ENCODE assay signal across 8 cellular contexts in the genomic region with DNA sequence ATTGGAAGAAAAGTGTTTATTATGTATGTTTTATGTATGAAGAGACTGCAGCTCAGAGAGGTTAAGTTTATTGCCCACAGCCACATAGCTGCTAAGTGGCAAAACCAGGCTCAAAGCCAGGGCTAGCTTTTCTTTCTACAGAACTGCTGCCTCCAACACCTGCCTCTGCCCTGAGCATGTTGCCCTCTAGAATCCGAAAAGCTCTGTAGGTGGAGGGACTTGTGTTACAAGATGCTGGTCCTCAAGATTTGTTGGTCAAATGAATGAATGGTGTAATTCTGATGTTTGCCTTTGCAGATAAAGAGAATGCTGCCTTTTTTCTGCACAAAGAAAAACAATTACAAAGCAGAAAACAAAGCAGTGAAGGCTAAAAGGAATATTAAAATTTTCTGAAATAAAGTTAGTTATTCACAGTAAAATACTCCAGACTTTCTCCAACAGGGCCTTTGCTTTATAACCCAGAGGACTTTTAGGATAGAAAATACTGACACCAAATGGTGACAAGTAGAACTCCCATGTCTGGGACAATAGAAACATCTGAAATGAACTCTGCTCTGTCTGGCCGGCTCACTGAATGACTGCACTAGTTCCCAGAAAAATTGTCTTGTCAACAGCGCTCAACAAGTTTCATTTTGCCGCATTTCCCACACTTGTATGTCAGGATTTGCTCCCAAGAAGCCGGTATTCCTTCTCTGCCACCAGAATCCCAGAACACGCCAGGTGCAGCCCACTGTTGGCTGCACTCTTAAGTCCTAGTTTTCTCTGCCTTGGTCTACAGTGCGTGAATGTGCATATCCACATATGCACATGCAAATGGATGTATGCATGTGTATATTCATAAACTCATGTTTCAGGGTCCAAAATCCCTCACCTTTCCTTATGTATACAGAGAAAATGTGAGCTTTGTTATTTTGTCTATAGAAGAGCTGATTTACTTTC. TPM values are rescaled to one million over a fixed set of nuclear protein-coding genes. Genes with fewer than 3 reads are reported as not detected.
DNase-seq lines count a peak whose midpoint lies in the region; ATAC-seq, FAIRE-seq and TF ChIP-seq lines count a peak whose summit lies in the region.

No MANE protein-coding gene starts in this region.

- no peak overlapping the region for H3K9ac ChIP-seq in fibroblast of lung (ENCODE audit: insufficient read depth, low read length)

- peak; percentile 60 for ATAC-seq in GM19035 (IDR thresholded peaks at IDR 0.05; ENCODE audit: unreplicated experiment)
- peak; percentile 88 to 99 (median 96) for ATAC-seq in pancreas

- no peak for FAIRE-seq in D721Med (lab: Jason Lieb, UNC)
- FAIRE-seq in pancreas (lab: Jason Lieb, UNC) = peak; percentile 96

- intact Hi-C loops in pancreas (cut with DNase I) = loop anchor here in 1 of 3 donors (5.0 kb wide), 1 partner anchor 61 kb away; no protein-coding TSS in a partner anchor
- intact Hi-C loops in activated T-helper 2 cell treated with anti-CD3 and anti-CD28 coated beads, Interferon-gamma antibody, Interleukin-2, Interleukin-4, amounts not matched to agents 10 μg/mL and 5 μg/mL and 100 μg/mL, durations not matched to agents 14 hours and 24 hours and 36 hours (cut with micrococcal nuclease) = loop anchor here (1.0 to 5.0 kb wide), 2 partner anchors 64 to 276 kb away; no protein-coding TSS in a partner anchor
- intact Hi-C loops in lower leg skin (cut with DNase I; ENCODE audit: low total_unique reads) = loop anchor here (10.0 kb wide), 1 partner anchor 268 kb away; no protein-coding TSS in a partner anchor

- H2AFZ ChIP-seq in fibroblast of lung (ENCODE audit: low read length) = no peak overlapping the region

- H4K20me1 ChIP-seq in fibroblast of lung (ENCODE audit: control insufficient read depth, extremely low read depth, insufficient read depth, low read length) = no peaks in the 10 kb centered on the region

- TF ChIP-seq POLR2A in lower leg skin (IDR thresholded peaks at IDR 0.05) = no peak

- H3K9me3 ChIP-seq in fibroblast of lung (ENCODE audit: control insufficient read depth, insufficient read depth, low read depth, low read length) (no peaks in the 10 kb centered on the region), pancreas (no peaks in the 10 kb centered on the region)

- H3K36me3 ChIP-seq in fibroblast of lung (ENCODE audit: control insufficient read depth, insufficient read depth, low read length) = no peaks in the 10 kb centered on the region
- H3K36me3 ChIP-seq in pancreas = no peaks in the 10 kb centered on the region

- H3K36me3 Mint-ChIP-seq in activated T-helper 2 cell treated with anti-CD3 and anti-CD28 coated beads, Interferon-gamma antibody, Interleukin-2, Interleukin-4, amounts not matched to agents 10 μg/mL and 5 μg/mL and 100 μg/mL, durations not matched to agents 14 hours and 24 hours and 36 hours (ENCODE audit: low read depth) = no peaks in the 10 kb centered on the region

- no peaks in the 10 kb centered on the region for H3K9me3 Mint-ChIP-seq in activated T-helper 2 cell treated with anti-CD3 and anti-CD28 coated beads, Interferon-gamma antibody, Interleukin-2, Interleukin-4, amounts not matched to agents 10 μg/mL and 5 μg/mL and 100 μg/mL, durations not matched to agents 14 hours and 24 hours and 36 hours

- H3K27me3 ChIP-seq in fibroblast of lung (ENCODE audit: control insufficient read depth, insufficient read depth, low read length) (no peaks in the 10 kb centered on the region), pancreas (no peaks in the 10 kb centered on the region)

- H3K27me3 Mint-ChIP-seq in activated T-helper 2 cell treated with anti-CD3 and anti-CD28 coated beads, Interferon-gamma antibody, Interleukin-2, Interleukin-4, amounts not matched to agents 10 μg/mL and 5 μg/mL and 100 μg/mL, durations not matched to agents 14 hours and 24 hours and 36 hours (ENCODE audit: low read depth) = peaks cover 4% of the 10 kb centered on the region

- no peak overlapping the region for H3K4me3 Mint-ChIP-seq in activated T-helper 2 cell treated with anti-CD3 and anti-CD28 coated beads, Interferon-gamma antibody, Interleukin-2, Interleukin-4, amounts not matched to agents 10 μg/mL and 5 μg/mL and 100 μg/mL, durations not matched to agents 14 hours and 24 hours and 36 hours (ENCODE audit: low read depth)

- no peaks in the 10 kb centered on the region for H3K79me2 ChIP-seq in fibroblast of lung (ENCODE audit: control insufficient read depth, insufficient read depth, low read length)

- no peak overlapping the region for H3K4me2 ChIP-seq in fibroblast of lung (ENCODE audit: extremely low read depth, insufficient read depth, low read length)

- no peak overlapping the region for H3K4me3 ChIP-seq in fibroblast of lung (replicated peaks in 1 of 4; ENCODE audit: control extremely low read depth in 1 of 4, insufficient read depth in 1 of 4, low read depth in 3 of 4, low read length in 4 of 4)
- no peak overlapping the region for H3K4me3 ChIP-seq in pancreas
- H3K4me3 ChIP-seq in lower leg skin (ENCODE audit: low read depth, poor library complexity, severe bottlenecking) = no peak overlapping the region

- 27 to 30% methylated on average over 7 of the region's 7 CpGs for WGBS in pancreas, 2 donors
- 33 to 38% methylated on average over 7 of the region's 7 CpGs for WGBS in lower leg skin, 2 donors

- DNase-seq in D721Med (ENCODE audit: insufficient read length, low spot score) (no peak), HS-5 (ENCODE audit: low read depth) (peak; percentile 15), SHP77 (lab: John Stamatoyannopoulos, UW) (peak; percentile 3 to 38), fibroblast of lung (ENCODE audit: low read depth in 2 of 2) (peak; percentile 27 to 59), pancreas (peak in 1 of 6 donors; percentile 44), lower leg skin (ENCODE audit: low spot score in 2 of 2) (no peak)
- no peak for DNase-seq in activated T-helper 2 cell treated with anti-CD3 and anti-CD28 coated beads, Interferon-gamma antibody, Interleukin-2, Interleukin-4, amounts not matched to agents 10 μg/mL and 5 μg/mL and 100 μg/mL, durations not matched to agents 14 hours and 24 hours and 36 hours (ENCODE audit: low spot score)

- H3K4me1 ChIP-seq in fibroblast of lung (ENCODE audit: control insufficient read depth, extremely low read depth, insufficient read depth, low read length) (no peaks in the 10 kb centered on the region), pancreas (peaks cover 5 to 7% (median 5%) of the 10 kb centered on the region in 3 donors)

- H3K27ac Mint-ChIP-seq in activated T-helper 2 cell treated with anti-CD3 and anti-CD28 coated beads, Interferon-gamma antibody, Interleukin-2, Interleukin-4, amounts not matched to agents 10 μg/mL and 5 μg/mL and 100 μg/mL, durations not matched to agents 14 hours and 24 hours and 36 hours = no peak overlapping the region

- TF ChIP-seq CTCF in D721Med (IDR thresholded peaks at IDR 0.05; ENCODE audit: insufficient read depth, missing control alignments) (peak; percentile 54), fibroblast of lung (conservative IDR thresholded peaks at IDR 0.05 in 1 of 2, IDR thresholded peaks at IDR 0.05 in 1 of 2; ENCODE audit: low read depth in 1 of 2, low read length in 2 of 2) (peak; percentile 48 to 56), pancreas (IDR thresholded peaks at IDR 0.05) (peak in 3 of 4 donors; percentile 43 to 60 (median 46)), lower leg skin (IDR thresholded peaks at IDR 0.05) (peak in 1 of 3 donors; percentile 30)

- no peak overlapping the region for H3K27ac ChIP-seq in fibroblast of lung (ENCODE audit: insufficient read depth, low read length)
- no peak overlapping the region for H3K27ac ChIP-seq in pancreas

- peaks cover 15% of the 10 kb centered on the region for H3K4me1 Mint-ChIP-seq in activated T-helper 2 cell treated with anti-CD3 and anti-CD28 coated beads, Interferon-gamma antibody, Interleukin-2, Interleukin-4, amounts not matched to agents 10 μg/mL and 5 μg/mL and 100 μg/mL, durations not matched to agents 14 hours and 24 hours and 36 hours (ENCODE audit: low read depth)

RNA-seq across cellular contexts. Expression of gene DNTT, which starts 11.0 kb away (rescaled TPM):
- total RNA-seq in fibroblast of lung (not detected in 2 replicates), pancreas (not detected), lower leg skin (not detected)
- polyA plus RNA-seq in fibroblast of lung (not detected in 2 replicates), pancreas (under 1 TPM in 1 of 2 donors, not detected in 1; 0.12 TPM)
- not detected in 2 replicates for polyA plus RNA-seq in fibroblast of lung (2012)
- not detected in 2 replicates for polyA minus RNA-seq in fibroblast of lung (ENCODE audit: low replicate concordance)
- not detected in 2 replicates for total RNA-seq in activated T-helper 2 cell treated with anti-CD3 and anti-CD28 coated beads, Interferon-gamma antibody, Interleukin-2, Interleukin-4, amounts not matched to agents 10 μg/mL and 5 μg/mL and 100 μg/mL, durations not matched to agents 14 hours and 24 hours and 36 hours

RNA-seq across cellular contexts. Expression of gene BLNK, which starts 21.9 kb away (rescaled TPM):
- total RNA-seq in fibroblast of lung = 0.33 and 0.51 TPM in 2 replicates
- polyA plus RNA-seq in fibroblast of lung = not detected in 2 replicates
- polyA plus RNA-seq in fibroblast of lung (2012) = not detected in 2 replicates
- not detected in 2 replicates for polyA minus RNA-seq in fibroblast of lung (ENCODE audit: low replicate concordance)
- 10 to 100 TPM in 5 of 6 donors, 1 to 10 TPM in 1; 7.1 to 25.8 (median 12.8) TPM for total RNA-seq in pancreas
- 10 to 100 TPM; 10.4 to 12.9 TPM for polyA plus RNA-seq in pancreas
- total RNA-seq in activated T-helper 2 cell treated with anti-CD3 and anti-CD28 coated beads, Interferon-gamma antibody, Interleukin-2, Interleukin-4, amounts not matched to agents 10 μg/mL and 5 μg/mL and 100 μg/mL, durations not matched to agents 14 hours and 24 hours and 36 hours = not detected in 2 replicates
- 10 to 100 TPM in 2 of 4 donors, 1 to 10 TPM in 2; 2.4 to 13.3 (median 7.7) TPM for total RNA-seq in lower leg skin

Comparison
In these comparisons a context has a peak if more than half of its experiments do, and no peak if none do; other contexts are left out.
1. DNase-seq: peak in HS-5 (single experiment), SHP77 (2 of 2) and fibroblast of lung (2 of 2); none in D721Med (single experiment), activated T-helper 2 cell treated with anti-CD3 and anti-CD28 coated beads, Interferon-gamma antibody, Interleukin-2, Interleukin-4, amounts not matched to agents 10 μg/mL and 5 μg/mL and 100 μg/mL, durations not matched to agents 14 hours and 24 hours and 36 hours (single experiment) and lower leg skin (0 of 2).